In genomic region chr7:129144834-129145668, GRCh38 we compare ENCODE assay signal across 2 cellular contexts.
TF ChIP-seq lines count a peak whose summit lies in the region.

No MANE protein-coding gene starts in this region.

TF ChIP-seq in IMR-90, 13 proteins besides CTCF, POLR2A, EP300 and RAD21 (continued from another document):
- TF ChIP-seq ELK1 (IDR thresholded peaks at IDR 0.05; ENCODE audit: borderline replicate concordance, low read depth, low read length), result no peak

TF ChIP-seq in liver, 16 proteins besides CTCF, POLR2A, EP300 and RAD21 (continued from another document):
- no peak for TF ChIP-seq ZBTB33 (IDR thresholded peaks at IDR 0.05)
- no peak for TF ChIP-seq NR2F2 (IDR thresholded peaks at IDR 0.05)
- no peak for TF ChIP-seq FOXA2 (IDR thresholded peaks at IDR 0.05)
- no peak for TF ChIP-seq ATF3 (IDR thresholded peaks at IDR 0.05)
- no peak for TF ChIP-seq EGR1 (IDR thresholded peaks at IDR 0.05; ENCODE audit: low read depth in 2 of 2)
- no peak for TF ChIP-seq FOXA1 (IDR thresholded peaks at IDR 0.05)
- no peak for TF ChIP-seq MAX (IDR thresholded peaks at IDR 0.05)
- no peak for TF ChIP-seq HNF4G (IDR thresholded peaks at IDR 0.05)
- TF ChIP-seq REST (IDR thresholded peaks at IDR 0.05), result no peak
- TF ChIP-seq GABPA (IDR thresholded peaks at IDR 0.05 in 1 of 2, conservative IDR thresholded peaks at IDR 0.05 in 1 of 2), result no peak
- TF ChIP-seq TAF1 (conservative IDR thresholded peaks at IDR 0.05), result no peak
- no peak for TF ChIP-seq HNF4A (conservative IDR thresholded peaks at IDR 0.05)
TF ChIP-seq in liver: peak in this region for 0.
